In the genomic region with DNA sequence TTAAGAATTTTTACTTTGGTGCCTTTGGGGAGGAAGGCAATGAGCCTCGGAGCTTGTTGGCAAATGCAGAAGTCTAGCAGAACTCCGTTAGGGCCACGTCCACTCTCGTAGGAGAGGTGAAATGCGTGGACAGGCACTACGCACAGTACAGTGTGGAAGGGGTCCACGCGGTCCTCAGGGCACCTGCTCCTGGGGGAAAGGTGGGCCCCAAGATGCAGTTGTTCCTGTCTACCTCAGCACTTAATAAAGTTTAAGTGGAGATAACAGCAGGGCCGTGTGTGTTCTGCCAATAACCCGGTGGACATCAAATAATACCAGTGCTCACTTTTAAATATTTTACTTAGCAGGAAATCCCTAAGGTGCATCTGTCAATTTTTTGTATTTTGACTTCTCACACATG, we compare ENCODE assay signal across 8 cellular contexts. TPM values are rescaled to one million over a fixed set of nuclear protein-coding genes. Genes with fewer than 3 reads are reported as not detected.
DNase-seq lines count a peak whose midpoint lies in the region; ATAC-seq, FAIRE-seq and TF ChIP-seq lines count a peak whose summit lies in the region.

No MANE protein-coding gene starts in this region.

- H3K4me1 ChIP-seq in IMR-90 (ENCODE audit: control insufficient read depth, insufficient read depth, low read length), result peaks cover 13% of the 10 kb centered on the region
- peaks cover 36% of the 10 kb centered on the region for H3K4me1 ChIP-seq in mammary epithelial cell (ENCODE audit: insufficient read depth, low read length)
- H3K4me1 ChIP-seq in muscle layer of duodenum (ENCODE audit: control insufficient read depth in 1 of 2, insufficient read depth in 2 of 2, low read length in 2 of 2), result peaks cover 0 to 23% of the 10 kb centered on the region in 2 donors

- H3K9me3 ChIP-seq in AG04450 (ENCODE audit: control insufficient read depth, insufficient read depth, low read length) (no peaks in the 10 kb centered on the region; the same call in 1 of the 2 replicates), IMR-90 (ENCODE audit: control insufficient read depth, insufficient read depth, low read length) (no peaks in the 10 kb centered on the region), mammary epithelial cell (replicated peaks; ENCODE audit: insufficient read depth, low read length) (no peaks in the 10 kb centered on the region), muscle layer of duodenum (ENCODE audit: control insufficient read depth in 1 of 2, low read length in 2 of 2) (no peaks in the 10 kb centered on the region)

- peaks cover 35% of the 10 kb centered on the region for H3K79me2 ChIP-seq in mammary epithelial cell (ENCODE audit: insufficient read depth, low read length)

- 40% methylated on average over 6 of the region's 10 CpGs; no CpG with 5 or more reads in 1 of the 2 experiments for WGBS in IMR-90 (ENCODE audit: extremely low coverage in 2 of 2, insufficient read length in 1 of 2), 2 experiments
- WGBS in mammary epithelial cell (ENCODE audit: low coverage, missing lambda C conversion rate), result 58% methylated on average over 9 of the region's 10 CpGs

- peak overlapping the region; percentile 87; the same call in 1 of the 2 replicates for H3K14ac ChIP-seq in IMR-90 (replicated peaks; ENCODE audit: low read depth, low read length)

- H3K56ac ChIP-seq in IMR-90 (ENCODE audit: extremely low read depth, insufficient read depth, low read length), result no peak overlapping the region

- no peak for DNase-seq in AG04450 (ENCODE audit: low read depth, low spot score)
- no peak for DNase-seq in IMR-90
- no peak for DNase-seq in mammary epithelial cell
- DNase-seq in GM19239 (ENCODE audit: insufficient read length, low spot score), result no peak
- no peak for DNase-seq in kidney glomerular epithelial cell (lab: John Stamatoyannopoulos, UW)

- intact Hi-C loops in IMR-90 (cut with micrococcal nuclease), result no loop called here
- intact Hi-C loops in mammary epithelial cell (cut with micrococcal nuclease), result loop anchor here (5.0 kb wide), 1 partner anchor 60 kb away; no protein-coding TSS in a partner anchor

- peaks cover 5% of the 10 kb centered on the region for H3K36me3 ChIP-seq in IMR-90 (ENCODE audit: control insufficient read depth, insufficient read depth, low read length)
- no peaks in the 10 kb centered on the region for H3K36me3 ChIP-seq in mammary epithelial cell (ENCODE audit: insufficient read depth, low read length)
- no peaks in the 10 kb centered on the region for H3K36me3 ChIP-seq in muscle layer of duodenum (ENCODE audit: control insufficient read depth in 1 of 2, insufficient read depth in 2 of 2, low read length in 2 of 2)

- no peak overlapping the region for H2BK120ac ChIP-seq in IMR-90 (ENCODE audit: low read depth, low read length)

- ATAC-seq in IMR-90 (ENCODE audit: low read depth), result no peak
- ATAC-seq in GM21367 (IDR thresholded peaks at IDR 0.05; ENCODE audit: unreplicated experiment), result no peak
- ATAC-seq in HG03175 (IDR thresholded peaks at IDR 0.05; ENCODE audit: unreplicated experiment), result no peak

- no peak overlapping the region for H2AK5ac ChIP-seq in IMR-90 (ENCODE audit: low read depth, low read length)

- peaks cover 18% of the 10 kb centered on the region for H3K9me1 ChIP-seq in IMR-90 (ENCODE audit: insufficient read depth, low read length)

- H3K9ac ChIP-seq in IMR-90 (ENCODE audit: low read depth, low read length), result peak overlapping the region; percentile 58
- H3K9ac ChIP-seq in mammary epithelial cell (ENCODE audit: insufficient read depth, low read length), result no peak overlapping the region

- TF ChIP-seq CTCF in AG04450 (IDR thresholded peaks at IDR 0.05; ENCODE audit: low read depth, low read length) (no peak), IMR-90 (conservative IDR thresholded peaks at IDR 0.05; ENCODE audit: low read depth, low read length) (no peak), mammary epithelial cell (conservative IDR thresholded peaks at IDR 0.05 in 1 of 2, IDR thresholded peaks at IDR 0.05 in 1 of 2; ENCODE audit: extremely low read depth in 1 of 2, insufficient read depth in 1 of 2, low read depth in 1 of 2, low read length in 2 of 2) (no peak)

- peaks cover 27 to 57% of the 10 kb centered on the region in 2 experiments for H3K79me1 ChIP-seq in IMR-90 (ENCODE audit: low read depth in 1 of 2, low read length in 2 of 2)

- no peak overlapping the region for H4K91ac ChIP-seq in IMR-90 (ENCODE audit: insufficient read depth, low read depth, low read length)

- H4K8ac ChIP-seq in IMR-90 (ENCODE audit: low read depth in 2 of 2, low read length in 2 of 2), result no peak overlapping the region

- no peak overlapping the region for H3K18ac ChIP-seq in IMR-90 (ENCODE audit: low read depth, low read length)

- POLR2A ChIA-PET in AG04450 (lab: Yijun Ruan, JAX) (no interaction called here), IMR-90 (lab: Charles Lee; ENCODE audit: unreplicated experiment) (no interaction called here)

- H2BK15ac ChIP-seq in IMR-90 (ENCODE audit: low read depth, low read length), result no peak overlapping the region

- no peak overlapping the region for H2BK5ac ChIP-seq in IMR-90 (ENCODE audit: low read depth, low read length, poor library complexity, severe bottlenecking)

- H3K27me3 ChIP-seq in AG04450 (ENCODE audit: control insufficient read depth, insufficient read depth, low read length) (no peaks in the 10 kb centered on the region), IMR-90 (ENCODE audit: control insufficient read depth, insufficient read depth, low read length) (no peaks in the 10 kb centered on the region), mammary epithelial cell (ENCODE audit: insufficient read depth, low read length) (no peaks in the 10 kb centered on the region), muscle layer of duodenum (ENCODE audit: low read depth, low read length) (no peaks in the 10 kb centered on the region)

- 0 out of 2 replicates have a peak overlapping the region, but pooled peaks have one; percentile 36 for H3K4ac ChIP-seq in IMR-90 (ENCODE audit: low read depth, low read length)

- H3K4me2 ChIP-seq in IMR-90 (ENCODE audit: low read depth, low read length), result peak overlapping the region; percentile 82
- peak overlapping the region; percentile 96 for H3K4me2 ChIP-seq in mammary epithelial cell (ENCODE audit: insufficient read depth, low read depth, low read length)

- no peak for TF ChIP-seq RAD21 in IMR-90 (IDR thresholded peaks at IDR 0.05; ENCODE audit: low read length)

- no peak overlapping the region for H4K5ac ChIP-seq in IMR-90 (ENCODE audit: low read depth, low read length)

- no peak for FAIRE-seq in GM19239 (lab: Jason Lieb, UNC)

- no peak overlapping the region for H3K27ac ChIP-seq in AG04450 (ENCODE audit: low read depth, low read length)
- H3K27ac ChIP-seq in IMR-90 (ENCODE audit: insufficient read depth, low read length), result no peak overlapping the region
- no peak overlapping the region for H3K27ac ChIP-seq in mammary epithelial cell (ENCODE audit: insufficient read depth, low read depth, low read length)
- H3K27ac ChIP-seq in muscle layer of duodenum (ENCODE audit: low read length), result no peak overlapping the region

- peaks cover 41% of the 10 kb centered on the region for H4K20me1 ChIP-seq in IMR-90 (ENCODE audit: insufficient read depth, low read length)
- no peaks in the 10 kb centered on the region for H4K20me1 ChIP-seq in mammary epithelial cell (ENCODE audit: insufficient read depth, low read length)

- no peak for TF ChIP-seq POLR2A in IMR-90 (IDR thresholded peaks at IDR 0.05; ENCODE audit: low read depth, low read length)

- H2AFZ ChIP-seq in IMR-90 (replicated peaks; ENCODE audit: low read length, poor library complexity) (peak overlapping the region; percentile 66), mammary epithelial cell (ENCODE audit: low read depth, low read length) (no peak overlapping the region)

- H3K4me3 ChIP-seq in AG04450 (ENCODE audit: low read depth, low read length) (peak overlapping the region; percentile 74), IMR-90 (ENCODE audit: insufficient read depth, low read depth, low read length) (peak overlapping the region; percentile 65), mammary epithelial cell (replicated peaks in 1 of 3; ENCODE audit: insufficient read depth in 1 of 3, low read depth in 2 of 3, low read length in 3 of 3) (peak overlapping the region; percentile 54 to 82 (median 72)), muscle layer of duodenum (ENCODE audit: low read depth in 1 of 2, low read length in 2 of 2) (peak overlapping the region; percentile 55 to 82)

- H3K23ac ChIP-seq in IMR-90 (ENCODE audit: low read depth, low read length), result peak overlapping the region; percentile 87; the same call in 1 of the 2 replicates

- in situ Hi-C loops in IMR-90 (cut with MboI; ENCODE audit: low sequenced_read_pairs), result no loop called here
- in situ Hi-C loops in mammary epithelial cell (cut with MboI; ENCODE audit: low sequenced_read_pairs in 2 of 2), result no loop called here

- CTCF ChIA-PET in AG04450 (lab: Charles Lee) (no interaction called here), IMR-90 (lab: Yijun Ruan, JAX) (interaction anchor here (0.7 kb wide), 1 partner anchor 65 kb away, joined by 3 read pairs; no protein-coding TSS in a partner anchor), mammary epithelial cell (lab: Charles Lee; ENCODE audit: low non-redundant PET) (no interaction called here)

- H2BK20ac ChIP-seq in IMR-90 (ENCODE audit: low read depth, low read length), result no peak overlapping the region

- peak overlapping the region; percentile 74 for H2AK9ac ChIP-seq in IMR-90 (replicated peaks; ENCODE audit: low read depth, low read length, poor library complexity)

- BruUV-seq in IMR-90 (replicated peaks; lab: Mats Ljungman, UMichigan) (no TSS peak), mammary epithelial cell (replicated peaks; lab: Mats Ljungman, UMichigan) (TSS peak; percentile 21)

- dilution Hi-C loops in IMR-90 (cut with HindIII; ENCODE audit: low sequenced_read_pairs, unreplicated experiment) (no loop called here), mammary epithelial cell (cut with HindIII; ENCODE audit: low sequenced_read_pairs) (no loop called here)

RNA-seq across cellular contexts. Expression of gene RAB11FIP3, which starts 1.8 kb away (rescaled TPM):
- polyA plus RNA-seq in AG04450 (2011; rRNA removed), result 6.9 and 9.7 TPM in 2 replicates
- polyA minus RNA-seq in AG04450 (2011; rRNA and poly(A)+ RNA removed), result 9.5 and 9.9 TPM in 2 replicates
- 7.5 TPM in 2 replicates for total RNA-seq in IMR-90 (2012; rRNA removed)
- 19.9 and 22.5 TPM in 2 replicates for polyA plus RNA-seq in IMR-90 (2012; rRNA removed)
- polyA plus RNA-seq in IMR-90 (2012; cell fraction: cytosol; rRNA removed), result 13.1 and 22.7 TPM in 2 replicates
- polyA plus RNA-seq in IMR-90 (2012; cell fraction: nucleus; rRNA removed; ENCODE audit: low replicate concordance), result 45.9 and 63.2 TPM in 2 replicates
- total RNA-seq in mammary epithelial cell, result 10 to 100 TPM; 14.2 to 30.4 TPM
- 7.3 TPM for polyA plus RNA-seq in mammary epithelial cell
- polyA minus RNA-seq in mammary epithelial cell, result 74.8 TPM

RNA-seq across cellular contexts. Expression of gene DECR2, which starts 25.6 kb away (rescaled TPM):
- polyA plus RNA-seq in AG04450 (2011; rRNA removed) (11.6 and 16.0 TPM in 2 replicates), IMR-90 (2012; rRNA removed) (26.7 and 29.6 TPM in 2 replicates), mammary epithelial cell (14.5 TPM)
- polyA minus RNA-seq in AG04450 (2011; rRNA and poly(A)+ RNA removed), result 7.1 and 10.6 TPM in 2 replicates
- total RNA-seq in IMR-90 (2012; rRNA removed) (3.9 TPM in 2 replicates), mammary epithelial cell (10 to 100 TPM; 19.2 to 26.6 TPM)
- 14.9 and 32.6 TPM in 2 replicates for polyA plus RNA-seq in IMR-90 (2012; cell fraction: cytosol; rRNA removed)
- polyA plus RNA-seq in IMR-90 (2012; cell fraction: nucleus; rRNA removed; ENCODE audit: low replicate concordance), result 68.9 and 165 TPM in 2 replicates
- polyA minus RNA-seq in mammary epithelial cell, result 10.2 TPM

RNA-seq across cellular contexts. Expression of gene NME4, which starts 30.3 kb away (rescaled TPM):
- polyA plus RNA-seq in AG04450 (2011; rRNA removed) (156 and 198 TPM in 2 replicates), IMR-90 (2012; rRNA removed) (288 and 406 TPM in 2 replicates), mammary epithelial cell (88.6 TPM)
- polyA minus RNA-seq in AG04450 (2011; rRNA and poly(A)+ RNA removed), result 79.2 and 129 TPM in 2 replicates
- total RNA-seq in IMR-90 (2012; rRNA removed) (123 and 124 TPM in 2 replicates), mammary epithelial cell (10 to 100 TPM; 64.7 to 74.4 TPM)
- polyA plus RNA-seq in IMR-90 (2012; cell fraction: cytosol; rRNA removed), result 464 and 725 TPM in 2 replicates
- 233 and 407 TPM in 2 replicates for polyA plus RNA-seq in IMR-90 (2012; cell fraction: nucleus; rRNA removed; ENCODE audit: low replicate concordance)
- 35.0 TPM for polyA minus RNA-seq in mammary epithelial cell

RNA-seq across cellular contexts. Expression of gene PGAP6, which starts 45.5 kb away (rescaled TPM):
- polyA plus RNA-seq in AG04450 (2011; rRNA removed) (40.8 and 68.0 TPM in 2 replicates), IMR-90 (2012; rRNA removed) (124 and 125 TPM in 2 replicates), mammary epithelial cell (73.2 TPM)
- 56.0 and 96.7 TPM in 2 replicates for polyA minus RNA-seq in AG04450 (2011; rRNA and poly(A)+ RNA removed)
- total RNA-seq in IMR-90 (2012; rRNA removed) (49.1 and 56.1 TPM in 2 replicates), mammary epithelial cell (10 to 100 TPM; 31.3 to 44.5 TPM)
- polyA plus RNA-seq in IMR-90 (2012; cell fraction: cytosol; rRNA removed), result 60.8 and 173 TPM in 2 replicates
- polyA plus RNA-seq in IMR-90 (2012; cell fraction: nucleus; rRNA removed; ENCODE audit: low replicate concordance), result 138 and 443 TPM in 2 replicates
- 77.1 TPM for polyA minus RNA-seq in mammary epithelial cell

RNA-seq across cellular contexts. Expression of gene MRPL28, which starts 57.0 kb away (rescaled TPM):
- polyA plus RNA-seq in AG04450 (2011; rRNA removed) (144 and 157 TPM in 2 replicates), IMR-90 (2012; rRNA removed) (181 and 255 TPM in 2 replicates), mammary epithelial cell (155 TPM)
- polyA minus RNA-seq in AG04450 (2011; rRNA and poly(A)+ RNA removed), result 32.7 and 46.2 TPM in 2 replicates
- total RNA-seq in IMR-90 (2012; rRNA removed) (104 and 106 TPM in 2 replicates), mammary epithelial cell (10 to 100 TPM; 49.8 to 83.9 TPM)
- polyA plus RNA-seq in IMR-90 (2012; cell fraction: cytosol; rRNA removed), result 224 and 350 TPM in 2 replicates
- polyA plus RNA-seq in IMR-90 (2012; cell fraction: nucleus; rRNA removed; ENCODE audit: low replicate concordance), result 81.5 and 129 TPM in 2 replicates
- 129 TPM for polyA minus RNA-seq in mammary epithelial cell
